8 cellular contexts compared by ENCODE assay signal in genomic region chr10:117240730-117241529, GRCh38. TPM values are rescaled to one million over a fixed set of nuclear protein-coding genes. Genes with fewer than 3 reads are reported as not detected.
DNase-seq lines count a peak whose midpoint lies in the region; ATAC-seq and TF ChIP-seq lines count a peak whose summit lies in the region.
"Had no signal": no experiment of that assay in that cellular context is flagged by ENCODE, and none has a peak within 500 bp of the region (broad histone marks: within the 10 kb centered on the region; RNA-seq: fewer than 3 reads in every experiment).

Gene SLC18A2, plus strand, starts transcription at chr10:117241114. Its CDS starts 580 bp downstream, at chr10:117241694.

- no peak for DNase-seq in MG63
- no peak for DNase-seq in glutamatergic neuron
- peak; percentile 69 for DNase-seq in osteoblast (ENCODE audit: insufficient read length, low spot score, missing footprints)
- DNase-seq in SHP77 (lab: John Stamatoyannopoulos, UW) = no peak
- DNase-seq in AG08395 (ENCODE audit: low spot score) = no peak

- H3K36me3 Mint-ChIP-seq in glutamatergic neuron (ENCODE audit: unreplicated experiment) = peaks cover 3% of the 10 kb centered on the region

- H3K27ac Mint-ChIP-seq in glutamatergic neuron (ENCODE audit: unreplicated experiment) = peak within 1 kb of the TSS; percentile 45

- H3K9me3 Mint-ChIP-seq in glutamatergic neuron (ENCODE audit: unreplicated experiment) = peaks cover 5% of the 10 kb centered on the region

- H3K4me2 ChIP-seq in osteoblast (ENCODE audit: insufficient read depth, low read length) = no peak within 1 kb of the TSS

- H3K4me1 Mint-ChIP-seq in glutamatergic neuron (ENCODE audit: low read depth, unreplicated experiment) = peaks cover 15% of the 10 kb centered on the region

- H3K27me3 ChIP-seq in MG63 (peaks cover 13% of the 10 kb centered on the region), osteoblast (ENCODE audit: insufficient read depth, low read length) (peaks cover 28% of the 10 kb centered on the region)

- H3K27me3 Mint-ChIP-seq in glutamatergic neuron (ENCODE audit: unreplicated experiment) = peaks cover 10% of the 10 kb centered on the region

- H3K36me3 ChIP-seq in ES-I3 (ENCODE audit: insufficient read depth, low read length) = no peaks in the 10 kb centered on the region
- no peaks in the 10 kb centered on the region for H3K36me3 ChIP-seq in MG63
- H3K36me3 ChIP-seq in osteoblast (ENCODE audit: insufficient read depth, low read length) = no peaks in the 10 kb centered on the region

- H3K9me3 ChIP-seq in ES-I3 (ENCODE audit: control insufficient read depth, insufficient read depth, low read length) (no peaks in the 10 kb centered on the region), MG63 (no peaks in the 10 kb centered on the region), osteoblast (ENCODE audit: low read depth, low read length) (no peaks in the 10 kb centered on the region)

- H3K4me3 ChIP-seq in MG63 (peak within 1 kb of the TSS; percentile 10; the same call in 1 of the 2 replicates), osteoblast (ENCODE audit: insufficient read depth, low read length) (no peak within 1 kb of the TSS)

- no peaks in the 10 kb centered on the region for H3K79me2 ChIP-seq in osteoblast (ENCODE audit: insufficient read depth, low read length)

- H3K4me3 Mint-ChIP-seq in glutamatergic neuron (ENCODE audit: unreplicated experiment) = peak within 1 kb of the TSS; percentile 87

- TF ChIP-seq CTCF in glutamatergic neuron (IDR thresholded peaks at IDR 0.05; ENCODE audit: partially characterized antibody, unreplicated experiment) (no peak), osteoblast (IDR thresholded peaks at IDR 0.05; ENCODE audit: extremely low read depth, low read depth, low read length) (no peak)

- peak within 1 kb of the TSS; percentile 59 for H3K9ac ChIP-seq in ES-I3 (ENCODE audit: low read depth, low read length)

- no peaks in the 10 kb centered on the region for H3K4me1 ChIP-seq in ES-I3 (ENCODE audit: insufficient read depth, low read length)
- no peaks in the 10 kb centered on the region for H3K4me1 ChIP-seq in osteoblast (ENCODE audit: insufficient read depth, low read length)

- no peak within 1 kb of the TSS for H2AFZ ChIP-seq in osteoblast (ENCODE audit: low read length)

- H4K20me1 ChIP-seq in osteoblast (ENCODE audit: insufficient read depth, low read length) = no peaks in the 10 kb centered on the region

- ATAC-seq in HG03196 (IDR thresholded peaks at IDR 0.05; ENCODE audit: unreplicated experiment) = no peak

- no peak within 1 kb of the TSS for H3K27ac ChIP-seq in osteoblast (ENCODE audit: low read depth, low read length)

RNA-seq across cellular contexts. Expression of gene SLC18A2, which starts in this region (rescaled TPM):
- total RNA-seq in MG63 (2014; rRNA removed; shearing (Covaris generic); ENCODE audit: low replicate concordance) = not detected in 2 replicates
- total RNA-seq in glutamatergic neuron (ENCODE audit: unreplicated experiment) = 12.0 TPM
- under 0.01 TPM in 1 of 2 replicates, not detected in the other for total RNA-seq in osteoblast
- total RNA-seq: G401 had no signal

Comparison
In these comparisons a context has a peak if more than half of its experiments do, and no peak if none do; other contexts are left out.
1. RNA of gene SLC18A2 (total RNA-seq): 12.0 TPM in glutamatergic neuron (single experiment); not detected in MG63 and under 0.01 TPM in osteoblast; every median in the first group is over 10 times any median in the second.
2. Peak in DNase-seq in osteoblast; RNA of the gene not detected or under 1 TPM.